8 cellular contexts compared by ENCODE assay signal in the genomic region with DNA sequence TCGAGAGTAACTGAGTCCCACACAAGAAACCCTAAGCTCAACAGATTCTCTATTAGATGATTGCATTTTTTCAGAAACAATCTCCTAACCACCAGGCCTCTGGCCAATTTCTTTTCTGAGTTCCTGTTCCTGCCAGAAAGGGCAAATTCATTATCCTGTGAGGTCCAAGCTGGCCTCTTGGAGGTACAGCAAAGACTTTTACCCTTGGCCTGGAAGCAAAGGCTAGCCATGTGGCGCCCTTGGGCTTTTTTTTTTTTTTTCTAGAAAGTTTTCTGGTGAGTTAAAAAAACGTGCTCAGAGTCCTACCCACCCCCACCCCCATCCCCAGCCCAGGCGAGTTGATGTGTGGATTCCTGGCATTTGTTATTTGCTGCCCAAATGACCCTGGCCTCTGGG. TPM values are rescaled to one million over a fixed set of nuclear protein-coding genes. Genes with fewer than 3 reads are reported as not detected.
DNase-seq lines count a peak whose midpoint lies in the region; ATAC-seq, FAIRE-seq and TF ChIP-seq lines count a peak whose summit lies in the region.

No MANE protein-coding gene starts in this region.

- no peaks in the 10 kb centered on the region for H3F3A ChIP-seq in OCI-LY1 (ENCODE audit: insufficient read depth, low read length)

- no peaks in the 10 kb centered on the region for H4K20me1 ChIP-seq in OCI-LY1 (ENCODE audit: insufficient read depth, low read length)

- ATAC-seq in stimulated activated naive CD8-positive, alpha-beta T cell treated with anti-CD3 and anti-CD28 coated beads, Interleukin-15, Interleukin-2, amounts not matched to agents 100 U/mL and 50 U/mL, for 24 hours, result no peak

- peak overlapping the region; percentile 92 to 98 (median 97) for H3K27ac Mint-ChIP-seq in CD4-positive, alpha-beta memory T cell

- H3K4me3 Mint-ChIP-seq in CD4-positive, alpha-beta memory T cell, result peak overlapping the region in 7 of 8 donors; percentile 70 to 90 (median 84)

- no peak overlapping the region for H2AFZ ChIP-seq in OCI-LY1 (ENCODE audit: low read length)

- H3K36me3 ChIP-seq in CD4-positive, alpha-beta memory T cell (ENCODE audit: insufficient read depth, low read length), result no peaks in the 10 kb centered on the region
- H3K36me3 ChIP-seq in OCI-LY1 (ENCODE audit: insufficient read depth, low read length), result no peaks in the 10 kb centered on the region
- no peaks in the 10 kb centered on the region for H3K36me3 ChIP-seq in bronchial epithelial cell (ENCODE audit: control insufficient read depth, insufficient read depth, low read length)

- no peaks in the 10 kb centered on the region for H3K9me2 ChIP-seq in OCI-LY1 (ENCODE audit: low read depth, low read length)

- CTCF ChIA-PET in CD4-positive, alpha-beta memory T cell (lab: Charles Lee; ENCODE audit: partially characterized antibody), result interaction anchor here (0.5 to 2.6 kb wide), 14 partner anchors 10 to 191 kb away, joined by 3 to 15 read pairs (median 3); a partner anchor contains a TSS

- peak overlapping the region; percentile 56 for H3K4me2 ChIP-seq in OCI-LY1 (ENCODE audit: low read length)

- H3K27ac ChIP-seq in CD4-positive, alpha-beta memory T cell (ENCODE audit: low read depth, low read length), result peak overlapping the region; percentile 54
- peak overlapping the region; percentile 56 for H3K27ac ChIP-seq in OCI-LY1 (ENCODE audit: low read depth, low read length, poor library complexity, severe bottlenecking)

- H3K9me3 Mint-ChIP-seq in CD4-positive, alpha-beta memory T cell, result peaks cover 0 to 9% (median 4%) of the 10 kb centered on the region in 8 donors

- DNase-seq in CD4-positive, alpha-beta memory T cell, result no peak
- DNase-seq in H4 (ENCODE audit: low spot score), result peak; percentile 70
- DNase-seq in bronchial epithelial cell (ENCODE audit: low read depth), result peak; percentile 18
- DNase-seq in kidney glomerular epithelial cell (lab: John Stamatoyannopoulos, UW), result peak; percentile 85
- DNase-seq in stimulated activated naive CD8-positive, alpha-beta T cell treated with anti-CD3 and anti-CD28 coated beads, Interleukin-15, Interleukin-2, amounts not matched to agents 100 U/mL and 50 U/mL, for 24 hours, result peak; percentile 13
- no peak for DNase-seq in NCI-H82 (lab: John Stamatoyannopoulos, UW)
- no peak for DNase-seq in NCI-H524 treated with DMSO at 0.1 percent for 48 hours (lab: John Stamatoyannopoulos, UW)

- TF ChIP-seq CTCF in OCI-LY1 (IDR thresholded peaks at IDR 0.05; ENCODE audit: low read length) (no peak), bronchial epithelial cell (IDR thresholded peaks at IDR 0.05; ENCODE audit: insufficient read depth, low read length, severe bottlenecking) (no peak)

- H3K4me1 Mint-ChIP-seq in CD4-positive, alpha-beta memory T cell, result peaks cover 6 to 27% (median 14%) of the 10 kb centered on the region in 4 donors

- intact Hi-C loops in CD4-positive, alpha-beta memory T cell (cut with micrococcal nuclease), result loop anchor here (1.0 kb wide), 1 partner anchor 59 kb away; a partner anchor contains a TSS

- H3K36me3 Mint-ChIP-seq in CD4-positive, alpha-beta memory T cell, result peaks cover 0 to 3% of the 10 kb centered on the region in 2 donors

- FAIRE-seq in bronchial epithelial cell (lab: Jason Lieb, UNC), result no peak

- H3K4me3 ChIP-seq in CD4-positive, alpha-beta memory T cell (ENCODE audit: low read length in 2 of 2), result peak overlapping the region in 1 of 2 donors; percentile 12
- no peak overlapping the region for H3K4me3 ChIP-seq in OCI-LY1 (ENCODE audit: low read depth, low read length, poor library complexity, severe bottlenecking)
- H3K4me3 ChIP-seq in bronchial epithelial cell (ENCODE audit: low read depth, low read length), result no peak overlapping the region

- no peaks in the 10 kb centered on the region for H3K9me3 ChIP-seq in CD4-positive, alpha-beta memory T cell (ENCODE audit: control insufficient read depth in 1 of 2, low read length in 2 of 2)
- H3K9me3 ChIP-seq in OCI-LY1 (ENCODE audit: low read length), result no peaks in the 10 kb centered on the region

- no peaks in the 10 kb centered on the region for H3K79me2 ChIP-seq in OCI-LY1 (ENCODE audit: insufficient read depth, low read length)

- no peaks in the 10 kb centered on the region for H3K27me3 ChIP-seq in CD4-positive, alpha-beta memory T cell (ENCODE audit: insufficient read depth, low read length)
- H3K27me3 ChIP-seq in OCI-LY1 (ENCODE audit: insufficient read depth, low read length) (no peaks in the 10 kb centered on the region), bronchial epithelial cell (ENCODE audit: control insufficient read depth, insufficient read depth, low read length) (no peaks in the 10 kb centered on the region)

- H3K27me3 Mint-ChIP-seq in CD4-positive, alpha-beta memory T cell, result no peaks in the 10 kb centered on the region

- H3K4me1 ChIP-seq in CD4-positive, alpha-beta memory T cell (ENCODE audit: insufficient read depth, low read length), result peaks cover 22% of the 10 kb centered on the region
- peaks cover 16% of the 10 kb centered on the region for H3K4me1 ChIP-seq in OCI-LY1 (ENCODE audit: insufficient read depth, low read length, severe bottlenecking)

- POLR2A ChIA-PET in CD4-positive, alpha-beta memory T cell (lab: Charles Lee; ENCODE audit: partially characterized antibody), result interaction anchor here (0.7 to 2.6 kb wide), 11 partner anchors 10 to 129 kb away, joined by 3 to 98 read pairs (median 6); a partner anchor contains a TSS

- H3K9ac ChIP-seq in OCI-LY1 (ENCODE audit: low read length), result peak overlapping the region; percentile 28; the same call in 1 of the 2 replicates

RNA-seq across cellular contexts. Expression of a gene that starts 59.0 kb away (rescaled TPM):
- total RNA-seq in CD4-positive, alpha-beta memory T cell, result over 10,000 TPM; 15,632 to 16,691 TPM
- over 10,000 TPM; 10,358 to 12,185 TPM for polyA plus RNA-seq in CD4-positive, alpha-beta memory T cell
- total RNA-seq in H4 (2014; rRNA removed; shearing (Covaris generic)), result 10,897 and 11,774 TPM in 2 replicates
- total RNA-seq in bronchial epithelial cell, result 32,582 and 62,692 TPM in 2 replicates

Comparison
In these comparisons a context has a peak if more than half of its experiments do, and no peak if none do; other contexts are left out.
1. DNase-seq: peak in H4 (single experiment), bronchial epithelial cell (single experiment), kidney glomerular epithelial cell (single experiment) and stimulated activated naive CD8-positive, alpha-beta T cell treated with anti-CD3 and anti-CD28 coated beads, Interleukin-15, Interleukin-2, amounts not matched to agents 100 U/mL and 50 U/mL, for 24 hours (single experiment); none in CD4-positive, alpha-beta memory T cell (0 of 5), NCI-H82 (single experiment) and NCI-H524 treated with DMSO at 0.1 percent for 48 hours (single experiment).